13 cellular contexts compared by ENCODE assay signal in genomic region chr10:122264931-122265330, GRCh38. TPM values are rescaled to one million over a fixed set of nuclear protein-coding genes. Genes with fewer than 3 reads are reported as not detected.
"Had no signal": no experiment of that assay in that cellular context is flagged by ENCODE, and none has a peak within 500 bp of the region (broad histone marks: within the 10 kb centered on the region; RNA-seq: fewer than 3 reads in every experiment).

No MANE protein-coding gene starts in this region.

- H3K27ac Mint-ChIP-seq: activated CD4-positive, alpha-beta memory T cell treated with anti-CD3 and anti-CD28 coated beads, Interleukin-2, amount 10 ng/mL, durations not matched to agents 7 days and 5 days; activated CD4-positive, alpha-beta T cell treated with anti-CD3 and anti-CD28 coated beads for 36 hours; activated naive CD4-positive, alpha-beta T cell treated with anti-CD3 and anti-CD28 coated beads, Interleukin-2, amount 10 ng/mL, durations not matched to agents 7 days and 5 days; activated T-cell treated with anti-CD3 and anti-CD28 coated beads, Interleukin-2, amount 50 U/mL, for 24 hours; naive B cell; T-helper 17 cell had no signal

- H3K36me3 Mint-ChIP-seq: activated naive CD4-positive, alpha-beta T cell treated with anti-CD3 and anti-CD28 coated beads, Interleukin-2, amount 10 ng/mL, durations not matched to agents 7 days and 5 days had no signal

- ATAC-seq: activated CD4-positive, alpha-beta T cell treated with anti-CD3 and anti-CD28 coated beads for 36 hours; esophagus mucosa; T-helper 17 cell had no signal

- H3K4me3 ChIP-seq: skin epidermis had no signal

- H3K27ac ChIP-seq: skin epidermis, WERI-Rb-1 had no signal

- H3K36me3 ChIP-seq: WERI-Rb-1 had no signal

- H3K4me1 Mint-ChIP-seq: activated CD4-positive, alpha-beta memory T cell treated with anti-CD3 and anti-CD28 coated beads, Interleukin-2, amount 10 ng/mL, durations not matched to agents 7 days and 5 days; activated CD4-positive, alpha-beta T cell treated with anti-CD3 and anti-CD28 coated beads for 36 hours; activated naive CD4-positive, alpha-beta T cell treated with anti-CD3 and anti-CD28 coated beads, Interleukin-2, amount 10 ng/mL, durations not matched to agents 7 days and 5 days had no signal

- DNase-seq: activated CD4-positive, alpha-beta memory T cell treated with anti-CD3 and anti-CD28 coated beads, Interleukin-2, amount 10 ng/mL, durations not matched to agents 7 days and 5 days; activated CD4-positive, alpha-beta T cell treated with anti-CD3 and anti-CD28 coated beads for 36 hours; activated naive CD4-positive, alpha-beta T cell treated with anti-CD3 and anti-CD28 coated beads, Interleukin-2, amount 10 ng/mL, durations not matched to agents 7 days and 5 days; activated T-cell treated with anti-CD3 and anti-CD28 coated beads, Interleukin-2, amount 50 U/mL, for 24 hours; naive B cell; stimulated activated CD4-positive, alpha-beta T cell treated with anti-CD3 and anti-CD28 coated beads, Interleukin-4, amount 100 ng/mL, for 4 hours; stimulated activated CD8-positive, alpha-beta memory T cell treated with anti-CD3 and anti-CD28 coated beads, Interleukin-4, amount 100 ng/mL, for 48 hours; stimulated activated naive CD4-positive, alpha-beta T cell treated with Interleukin-2 at 50 U/mL for 16 hours; substantia nigra; T-helper 17 cell; WERI-Rb-1 had no signal

- H3K4me3 Mint-ChIP-seq: activated CD4-positive, alpha-beta memory T cell treated with anti-CD3 and anti-CD28 coated beads, Interleukin-2, amount 10 ng/mL, durations not matched to agents 7 days and 5 days; activated CD4-positive, alpha-beta T cell treated with anti-CD3 and anti-CD28 coated beads for 36 hours; activated naive CD4-positive, alpha-beta T cell treated with anti-CD3 and anti-CD28 coated beads, Interleukin-2, amount 10 ng/mL, durations not matched to agents 7 days and 5 days; activated T-cell treated with anti-CD3 and anti-CD28 coated beads, Interleukin-2, amount 50 U/mL, for 24 hours; naive B cell; T-helper 17 cell had no signal

RNA-seq across cellular contexts. Expression of gene BTBD16, which starts 6.2 kb away (rescaled TPM):
- total RNA-seq: activated CD4-positive, alpha-beta memory T cell treated with anti-CD3 and anti-CD28 coated beads, Interleukin-2, amount 10 ng/mL, durations not matched to agents 7 days and 5 days; activated CD4-positive, alpha-beta T cell treated with anti-CD3 and anti-CD28 coated beads for 36 hours; T-helper 17 cell had no signal
